1 cellular context compared by ENCODE assay signal in the genomic region with DNA sequence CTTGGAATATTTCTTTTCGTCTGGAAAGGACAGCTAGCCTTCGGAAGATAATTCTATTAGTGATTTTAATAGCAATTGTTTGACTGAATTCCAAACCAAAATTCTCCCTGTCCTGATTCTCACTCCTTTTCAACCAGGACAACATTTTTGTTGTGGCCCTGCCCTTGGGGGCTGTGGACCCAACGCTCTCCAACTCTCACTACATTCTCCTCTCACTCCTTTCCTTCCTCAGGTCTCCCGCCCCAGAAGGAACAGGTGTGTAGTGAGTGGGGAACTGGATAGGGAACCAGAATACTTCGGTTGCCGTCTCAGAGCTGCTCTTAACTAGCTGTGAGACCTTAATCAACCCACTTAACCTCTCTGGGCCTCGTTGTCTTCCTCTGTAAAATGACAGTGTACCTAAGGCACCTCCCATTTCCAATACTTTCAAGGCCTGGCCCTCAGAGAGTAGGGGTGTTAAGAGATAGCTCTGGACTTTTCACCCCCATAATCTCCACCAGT.
TF ChIP-seq lines count a peak whose summit lies in the region.

No MANE protein-coding gene starts in this region.

TF ChIP-seq in A549, 52 proteins besides CTCF, POLR2A, EP300 and RAD21 (continued from another document):
- TF ChIP-seq, protein P1, sequence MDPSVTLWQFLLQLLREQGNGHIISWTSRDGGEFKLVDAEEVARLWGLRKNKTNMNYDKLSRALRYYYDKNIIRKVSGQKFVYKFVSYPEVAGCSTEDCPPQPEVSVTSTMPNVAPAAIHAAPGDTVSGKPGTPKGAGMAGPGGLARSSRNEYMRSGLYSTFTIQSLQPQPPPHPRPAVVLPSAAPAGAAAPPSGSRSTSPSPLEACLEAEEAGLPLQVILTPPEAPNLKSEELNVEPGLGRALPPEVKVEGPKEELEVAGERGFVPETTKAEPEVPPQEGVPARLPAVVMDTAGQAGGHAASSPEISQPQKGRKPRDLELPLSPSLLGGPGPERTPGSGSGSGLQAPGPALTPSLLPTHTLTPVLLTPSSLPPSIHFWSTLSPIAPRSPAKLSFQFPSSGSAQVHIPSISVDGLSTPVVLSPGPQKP (IDR thresholded peaks at IDR 0.05; ENCODE audit: low read depth, low read length): no peak
- TF ChIP-seq RFX5 (IDR thresholded peaks at IDR 0.05) (peak; percentile 29; the same call in 1 of the 2 replicates), FOSL2 (IDR thresholded peaks at IDR 0.05) (no peak), FOSL2 (CRISPR knock-in tag; IDR thresholded peaks at IDR 0.05) (no peak)
